ENCODE assay signal across 1 cellular context in the genomic region with DNA sequence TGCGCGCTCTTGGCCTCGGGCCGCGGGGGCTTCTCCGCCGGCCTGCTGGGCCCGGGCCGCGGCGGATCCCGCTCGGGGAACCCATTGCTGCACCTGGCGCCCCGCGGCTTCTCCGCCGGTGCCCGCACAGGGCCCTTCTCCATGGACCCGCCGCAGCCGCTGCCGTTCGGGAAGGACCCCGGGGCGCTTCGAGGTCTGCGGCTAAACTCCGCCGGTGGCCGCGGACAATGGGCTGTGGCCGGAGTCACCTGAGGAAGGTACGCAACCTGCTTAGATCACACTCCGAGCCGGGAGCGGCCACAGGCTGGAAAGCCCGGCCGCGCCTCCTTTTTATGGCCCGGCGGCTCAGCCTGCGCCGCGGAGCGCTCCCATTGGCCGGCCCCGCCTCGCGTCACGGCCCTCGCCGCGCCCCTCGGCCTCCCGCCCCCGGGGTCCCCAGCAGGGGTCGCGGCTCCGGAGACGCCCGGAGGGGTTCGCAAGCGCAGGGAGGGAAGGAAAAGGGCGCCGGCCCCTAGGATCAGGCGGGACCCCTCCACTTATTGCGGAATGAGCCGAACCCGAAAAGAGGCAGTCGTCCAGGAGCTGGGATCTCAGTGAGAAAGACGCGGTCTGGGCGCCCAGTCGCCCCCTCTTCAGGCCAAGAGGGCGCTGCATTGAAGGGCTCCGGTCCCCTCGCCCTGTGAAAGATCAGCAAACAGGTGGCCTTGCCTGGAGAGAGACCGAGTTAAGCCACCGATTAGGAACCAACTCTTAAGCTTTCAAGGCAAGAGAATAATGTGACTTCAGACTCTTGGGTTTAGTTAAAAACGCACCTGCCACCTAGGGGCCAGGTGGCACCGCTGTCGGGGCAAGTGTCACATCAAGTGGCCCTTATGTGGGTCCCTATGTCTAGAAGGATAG.
TF ChIP-seq lines count a peak whose summit lies in the region.

A gene with protein sequence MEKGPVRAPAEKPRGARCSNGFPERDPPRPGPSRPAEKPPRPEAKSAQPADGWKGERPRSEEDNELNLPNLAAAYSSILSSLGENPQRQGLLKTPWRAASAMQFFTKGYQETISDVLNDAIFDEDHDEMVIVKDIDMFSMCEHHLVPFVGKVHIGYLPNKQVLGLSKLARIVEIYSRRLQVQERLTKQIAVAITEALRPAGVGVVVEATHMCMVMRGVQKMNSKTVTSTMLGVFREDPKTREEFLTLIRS (minus strand): TSS at position 306 of the 900 bp plus-strand sequence. CDS start 163 bp downstream, at position 143.

TF ChIP-seq in IMR-90, 13 proteins besides CTCF, POLR2A, EP300 and RAD21 (continued from another document):
- TF ChIP-seq CHD1 (IDR thresholded peaks at IDR 0.05; ENCODE audit: low read depth, low read length): no peak
